In genomic region chr9:106682420-106682819, GRCh38 we compare ENCODE assay signal across 21 cellular contexts.
DNase-seq lines count a peak whose midpoint lies in the region; ATAC-seq, FAIRE-seq and TF ChIP-seq lines count a peak whose summit lies in the region.
"Had no signal": no experiment of that assay in that cellular context is flagged by ENCODE, and none has a peak within 500 bp of the region (broad histone marks: within the 10 kb centered on the region; RNA-seq: fewer than 3 reads in every experiment).

No MANE protein-coding gene starts in this region.

- no peak overlapping the region for H3K56ac ChIP-seq in mesendoderm (ENCODE audit: low read length)

- H2BK15ac ChIP-seq in mesendoderm (replicated peaks; ENCODE audit: low read depth): no peak overlapping the region

- H3K18ac ChIP-seq in mesendoderm (ENCODE audit: low read length): no peak overlapping the region

- no peak overlapping the region for H3K4me2 ChIP-seq in mesendoderm (ENCODE audit: low read length)
- H3K4me2 ChIP-seq: BLaER1 treated with 17β-estradiol and CSF1 and Interleukin-3, amounts not matched to agents 10 nM and 100 nM had no signal

- H3K4me1 ChIP-seq in foreskin keratinocyte (no peaks in the 10 kb centered on the region), mesendoderm (ENCODE audit: control insufficient read depth, low read depth, low read length) (no peaks in the 10 kb centered on the region)
- H3K4me1 ChIP-seq: BLaER1 treated with 17β-estradiol and CSF1 and Interleukin-3, amounts not matched to agents 10 nM and 100 nM had no signal

- DNase-seq in Daoy (ENCODE audit: low read depth): peak; percentile 13
- peak; percentile 90 for DNase-seq in amniotic epithelial cell (ENCODE audit: low read depth)
- peak; percentile 60 to 82 for DNase-seq in foreskin keratinocyte
- peak; percentile 85 for DNase-seq in mesendoderm
- no peak for DNase-seq in NCI-H1930 (lab: John Stamatoyannopoulos, UW)
- DNase-seq in GM12892 (ENCODE audit: insufficient read length): no peak
- DNase-seq: CD8-positive, alpha-beta memory T cell; GOT3; IMR-90; MG63; NCI-H1048; NCI-H1436; NCI-H2029 treated with DMSO at 0.1 percent for 48 hours; NCI-H446 had no signal

- H3K23ac ChIP-seq in mesendoderm (ENCODE audit: low read length): no peak overlapping the region

- no peak overlapping the region for H2BK120ac ChIP-seq in mesendoderm (ENCODE audit: low read depth, low read length)

- no peak overlapping the region for H4K8ac ChIP-seq in mesendoderm (ENCODE audit: low read depth, low read length)

- H3K27me3 ChIP-seq in foreskin keratinocyte: no peaks in the 10 kb centered on the region
- H3K27me3 ChIP-seq in mesendoderm (ENCODE audit: insufficient read depth, low read length, poor library complexity): no peaks in the 10 kb centered on the region
- H3K27me3 ChIP-seq: BLaER1 treated with 17β-estradiol and CSF1 and Interleukin-3, amounts not matched to agents 10 nM and 100 nM; MG63 had no signal

- no peak overlapping the region for H3K4me3 ChIP-seq in mesendoderm (ENCODE audit: low read length)
- H3K4me3 ChIP-seq: BLaER1 treated with 17β-estradiol and CSF1 and Interleukin-3, amounts not matched to agents 10 nM and 100 nM; MG63 had no signal

- TF ChIP-seq POLR2A in GM12892 (IDR thresholded peaks at IDR 0.05; ENCODE audit: low read depth, low read length): no peak

- H2BK5ac ChIP-seq in mesendoderm (ENCODE audit: low read length): no peak overlapping the region

- no peaks in the 10 kb centered on the region for H3K36me3 ChIP-seq in mesendoderm (ENCODE audit: control insufficient read depth, insufficient read depth, low read length)
- H3K36me3 ChIP-seq: BLaER1 treated with 17β-estradiol and CSF1 and Interleukin-3, amounts not matched to agents 10 nM and 100 nM; MG63 had no signal

- no peak overlapping the region for H3K4ac ChIP-seq in mesendoderm (ENCODE audit: low read depth, low read length)

- no peak for FAIRE-seq in GM12892 (lab: Jason Lieb, UNC)
- FAIRE-seq: D721Med, HTR-8/SVneo had no signal

- no peak for TF ChIP-seq CTCF in foreskin keratinocyte (conservative IDR thresholded peaks at IDR 0.05)

- WGBS in mesendoderm (ENCODE audit: extremely low coverage, insufficient coverage, low lambda C conversion rate): no CpG with 5 or more reads among the region's 2 CpGs

- H3K27ac ChIP-seq in foreskin keratinocyte (no peak overlapping the region), mesendoderm (ENCODE audit: low read depth, low read length) (no peak overlapping the region)
- H3K27ac ChIP-seq: BLaER1 treated with 17β-estradiol and CSF1 and Interleukin-3, amounts not matched to agents 10 nM and 100 nM had no signal

- ATAC-seq in foreskin keratinocyte: peak; percentile 85
- ATAC-seq in activated CD4-positive, CD25-positive, alpha-beta regulatory T cell treated with anti-CD3 and anti-CD28 coated beads, Interleukin-2, amount 50 U/mL, for 24 hours: no peak
- ATAC-seq in GM18511 (IDR thresholded peaks at IDR 0.05; ENCODE audit: unreplicated experiment): no peak
- ATAC-seq: HCT116, Panc1 had no signal

- no peaks in the 10 kb centered on the region for H3K79me1 ChIP-seq in mesendoderm (ENCODE audit: low read length)

- H3K9ac ChIP-seq in mesendoderm (ENCODE audit: low read length): no peak overlapping the region
- H3K9ac ChIP-seq: BLaER1 treated with 17β-estradiol and CSF1 and Interleukin-3, amounts not matched to agents 10 nM and 100 nM had no signal

- H4K5ac ChIP-seq in mesendoderm (ENCODE audit: low read length): no peak overlapping the region

- no peak overlapping the region for H2AK5ac ChIP-seq in mesendoderm (ENCODE audit: low read length)

- H3K79me2 ChIP-seq in mesendoderm (ENCODE audit: control insufficient read depth, insufficient read depth, low read length): no peaks in the 10 kb centered on the region

Comparison
In these comparisons a context has a peak if more than half of its experiments do, and no peak if none do; other contexts are left out.
1. DNase-seq: peak in Daoy (single experiment), amniotic epithelial cell (single experiment), foreskin keratinocyte (2 of 2) and mesendoderm (single experiment); none in NCI-H1930 (0 of 2) and GM12892 (single experiment).